Comparison of ENCODE assay signal across 1 cellular context in the genomic region with DNA sequence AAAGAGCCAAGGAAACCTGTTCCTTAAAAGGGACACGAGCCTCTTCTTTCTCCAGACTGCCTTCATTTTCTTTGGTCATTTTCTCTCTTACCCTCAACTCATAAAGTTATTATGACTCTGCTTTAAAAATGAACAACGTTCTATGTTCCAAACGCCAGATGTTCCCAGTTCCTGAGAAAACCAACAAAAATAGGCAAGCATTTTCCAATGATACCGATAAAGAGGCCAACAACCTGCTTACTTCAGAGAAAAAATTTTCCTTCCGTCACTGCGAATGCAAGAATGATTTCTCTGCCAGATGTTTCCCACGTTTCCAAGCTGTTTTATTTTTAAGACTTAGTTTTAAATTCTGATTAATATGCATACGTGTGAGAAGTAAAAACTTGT.
TF ChIP-seq lines count a peak whose summit lies in the region.

No MANE protein-coding gene starts in this region.

TF ChIP-seq in GM23338, 12 proteins besides CTCF, POLR2A, EP300 and RAD21 (continued from another document):
- TF ChIP-seq, protein P1, sequence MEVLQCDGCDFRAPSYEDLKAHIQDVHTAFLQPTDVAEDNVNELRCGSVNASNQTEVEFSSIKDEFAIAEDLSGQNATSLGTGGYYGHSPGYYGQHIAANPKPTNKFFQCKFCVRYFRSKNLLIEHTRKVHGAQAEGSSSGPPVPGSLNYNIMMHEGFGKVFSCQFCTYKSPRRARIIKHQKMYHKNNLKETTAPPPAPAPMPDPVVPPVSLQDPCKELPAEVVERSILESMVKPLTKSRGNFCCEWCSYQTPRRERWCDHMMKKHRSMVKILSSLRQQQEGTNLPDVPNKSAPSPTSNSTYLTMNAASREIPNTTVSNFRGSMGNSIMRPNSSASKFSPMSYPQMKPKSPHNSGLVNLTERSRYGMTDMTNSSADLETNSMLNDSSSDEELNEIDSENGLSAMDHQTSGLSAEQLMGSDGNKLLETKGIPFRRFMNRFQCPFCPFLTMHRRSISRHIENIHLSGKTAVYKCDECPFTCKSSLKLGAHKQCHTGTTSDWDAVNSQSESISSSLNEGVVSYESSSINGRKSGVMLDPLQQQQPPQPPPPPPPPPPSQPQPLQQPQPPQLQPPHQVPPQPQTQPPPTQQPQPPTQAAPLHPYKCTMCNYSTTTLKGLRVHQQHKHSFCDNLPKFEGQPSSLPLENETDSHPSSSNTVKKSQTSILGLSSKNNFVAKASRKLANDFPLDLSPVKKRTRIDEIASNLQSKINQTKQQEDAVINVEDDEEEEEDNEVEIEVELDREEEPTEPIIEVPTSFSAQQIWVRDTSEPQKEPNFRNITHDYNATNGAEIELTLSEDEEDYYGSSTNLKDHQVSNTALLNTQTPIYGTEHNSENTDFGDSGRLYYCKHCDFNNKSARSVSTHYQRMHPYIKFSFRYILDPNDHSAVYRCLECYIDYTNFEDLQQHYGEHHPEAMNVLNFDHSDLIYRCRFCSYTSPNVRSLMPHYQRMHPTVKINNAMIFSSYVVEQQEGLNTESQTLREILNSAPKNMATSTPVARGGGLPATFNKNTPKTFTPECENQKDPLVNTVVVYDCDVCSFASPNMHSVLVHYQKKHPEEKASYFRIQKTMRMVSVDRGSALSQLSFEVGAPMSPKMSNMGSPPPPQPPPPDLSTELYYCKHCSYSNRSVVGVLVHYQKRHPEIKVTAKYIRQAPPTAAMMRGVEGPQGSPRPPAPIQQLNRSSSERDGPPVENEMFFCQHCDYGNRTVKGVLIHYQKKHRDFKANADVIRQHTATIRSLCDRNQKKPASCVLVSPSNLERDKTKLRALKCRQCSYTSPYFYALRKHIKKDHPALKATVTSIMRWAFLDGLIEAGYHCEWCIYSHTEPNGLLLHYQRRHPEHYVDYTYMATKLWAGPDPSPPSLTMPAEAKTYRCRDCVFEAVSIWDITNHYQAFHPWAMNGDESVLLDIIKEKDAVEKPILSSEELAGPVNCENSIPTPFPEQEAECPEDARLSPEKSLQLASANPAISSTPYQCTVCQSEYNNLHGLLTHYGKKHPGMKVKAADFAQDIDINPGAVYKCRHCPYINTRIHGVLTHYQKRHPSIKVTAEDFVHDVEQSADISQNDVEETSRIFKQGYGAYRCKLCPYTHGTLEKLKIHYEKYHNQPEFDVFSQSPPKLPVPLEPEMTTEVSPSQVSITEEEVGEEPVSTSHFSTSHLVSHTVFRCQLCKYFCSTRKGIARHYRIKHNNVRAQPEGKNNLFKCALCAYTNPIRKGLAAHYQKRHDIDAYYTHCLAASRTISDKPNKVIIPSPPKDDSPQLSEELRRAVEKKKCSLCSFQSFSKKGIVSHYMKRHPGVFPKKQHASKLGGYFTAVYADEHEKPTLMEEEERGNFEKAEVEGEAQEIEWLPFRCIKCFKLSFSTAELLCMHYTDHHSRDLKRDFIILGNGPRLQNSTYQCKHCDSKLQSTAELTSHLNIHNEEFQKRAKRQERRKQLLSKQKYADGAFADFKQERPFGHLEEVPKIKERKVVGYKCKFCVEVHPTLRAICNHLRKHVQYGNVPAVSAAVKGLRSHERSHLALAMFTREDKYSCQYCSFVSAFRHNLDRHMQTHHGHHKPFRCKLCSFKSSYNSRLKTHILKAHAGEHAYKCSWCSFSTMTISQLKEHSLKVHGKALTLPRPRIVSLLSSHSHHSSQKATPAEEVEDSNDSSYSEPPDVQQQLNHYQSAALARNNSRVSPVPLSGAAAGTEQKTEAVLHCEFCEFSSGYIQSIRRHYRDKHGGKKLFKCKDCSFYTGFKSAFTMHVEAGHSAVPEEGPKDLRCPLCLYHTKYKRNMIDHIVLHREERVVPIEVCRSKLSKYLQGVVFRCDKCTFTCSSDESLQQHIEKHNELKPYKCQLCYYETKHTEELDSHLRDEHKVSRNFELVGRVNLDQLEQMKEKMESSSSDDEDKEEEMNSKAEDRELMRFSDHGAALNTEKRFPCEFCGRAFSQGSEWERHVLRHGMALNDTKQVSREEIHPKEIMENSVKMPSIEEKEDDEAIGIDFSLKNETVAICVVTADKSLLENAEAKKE (CRISPR knock-in tag; IDR thresholded peaks at IDR 0.05) = no peak
- TF ChIP-seq, protein P2, sequence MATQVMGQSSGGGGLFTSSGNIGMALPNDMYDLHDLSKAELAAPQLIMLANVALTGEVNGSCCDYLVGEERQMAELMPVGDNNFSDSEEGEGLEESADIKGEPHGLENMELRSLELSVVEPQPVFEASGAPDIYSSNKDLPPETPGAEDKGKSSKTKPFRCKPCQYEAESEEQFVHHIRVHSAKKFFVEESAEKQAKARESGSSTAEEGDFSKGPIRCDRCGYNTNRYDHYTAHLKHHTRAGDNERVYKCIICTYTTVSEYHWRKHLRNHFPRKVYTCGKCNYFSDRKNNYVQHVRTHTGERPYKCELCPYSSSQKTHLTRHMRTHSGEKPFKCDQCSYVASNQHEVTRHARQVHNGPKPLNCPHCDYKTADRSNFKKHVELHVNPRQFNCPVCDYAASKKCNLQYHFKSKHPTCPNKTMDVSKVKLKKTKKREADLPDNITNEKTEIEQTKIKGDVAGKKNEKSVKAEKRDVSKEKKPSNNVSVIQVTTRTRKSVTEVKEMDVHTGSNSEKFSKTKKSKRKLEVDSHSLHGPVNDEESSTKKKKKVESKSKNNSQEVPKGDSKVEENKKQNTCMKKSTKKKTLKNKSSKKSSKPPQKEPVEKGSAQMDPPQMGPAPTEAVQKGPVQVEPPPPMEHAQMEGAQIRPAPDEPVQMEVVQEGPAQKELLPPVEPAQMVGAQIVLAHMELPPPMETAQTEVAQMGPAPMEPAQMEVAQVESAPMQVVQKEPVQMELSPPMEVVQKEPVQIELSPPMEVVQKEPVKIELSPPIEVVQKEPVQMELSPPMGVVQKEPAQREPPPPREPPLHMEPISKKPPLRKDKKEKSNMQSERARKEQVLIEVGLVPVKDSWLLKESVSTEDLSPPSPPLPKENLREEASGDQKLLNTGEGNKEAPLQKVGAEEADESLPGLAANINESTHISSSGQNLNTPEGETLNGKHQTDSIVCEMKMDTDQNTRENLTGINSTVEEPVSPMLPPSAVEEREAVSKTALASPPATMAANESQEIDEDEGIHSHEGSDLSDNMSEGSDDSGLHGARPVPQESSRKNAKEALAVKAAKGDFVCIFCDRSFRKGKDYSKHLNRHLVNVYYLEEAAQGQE (IDR thresholded peaks at IDR 0.05; ENCODE audit: unreplicated experiment) = no peak
- TF ChIP-seq EZH2phosphoT487 (IDR thresholded peaks at IDR 0.05; ENCODE audit: unreplicated experiment) (no peak), POLR2AphosphoS5 (IDR thresholded peaks at IDR 0.05; ENCODE audit: low read depth) (no peak), NANOG (IDR thresholded peaks at IDR 0.05; ENCODE audit: borderline replicate concordance) (no peak)
- TF ChIP-seq, protein P3, sequence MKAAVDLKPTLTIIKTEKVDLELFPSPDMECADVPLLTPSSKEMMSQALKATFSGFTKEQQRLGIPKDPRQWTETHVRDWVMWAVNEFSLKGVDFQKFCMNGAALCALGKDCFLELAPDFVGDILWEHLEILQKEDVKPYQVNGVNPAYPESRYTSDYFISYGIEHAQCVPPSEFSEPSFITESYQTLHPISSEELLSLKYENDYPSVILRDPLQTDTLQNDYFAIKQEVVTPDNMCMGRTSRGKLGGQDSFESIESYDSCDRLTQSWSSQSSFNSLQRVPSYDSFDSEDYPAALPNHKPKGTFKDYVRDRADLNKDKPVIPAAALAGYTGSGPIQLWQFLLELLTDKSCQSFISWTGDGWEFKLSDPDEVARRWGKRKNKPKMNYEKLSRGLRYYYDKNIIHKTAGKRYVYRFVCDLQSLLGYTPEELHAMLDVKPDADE (IDR thresholded peaks at IDR 0.05) = no peak
TF ChIP-seq in GM23338: peak in this region for 0.
